ENCODE assay signal across 8 cellular contexts in the genomic region with DNA sequence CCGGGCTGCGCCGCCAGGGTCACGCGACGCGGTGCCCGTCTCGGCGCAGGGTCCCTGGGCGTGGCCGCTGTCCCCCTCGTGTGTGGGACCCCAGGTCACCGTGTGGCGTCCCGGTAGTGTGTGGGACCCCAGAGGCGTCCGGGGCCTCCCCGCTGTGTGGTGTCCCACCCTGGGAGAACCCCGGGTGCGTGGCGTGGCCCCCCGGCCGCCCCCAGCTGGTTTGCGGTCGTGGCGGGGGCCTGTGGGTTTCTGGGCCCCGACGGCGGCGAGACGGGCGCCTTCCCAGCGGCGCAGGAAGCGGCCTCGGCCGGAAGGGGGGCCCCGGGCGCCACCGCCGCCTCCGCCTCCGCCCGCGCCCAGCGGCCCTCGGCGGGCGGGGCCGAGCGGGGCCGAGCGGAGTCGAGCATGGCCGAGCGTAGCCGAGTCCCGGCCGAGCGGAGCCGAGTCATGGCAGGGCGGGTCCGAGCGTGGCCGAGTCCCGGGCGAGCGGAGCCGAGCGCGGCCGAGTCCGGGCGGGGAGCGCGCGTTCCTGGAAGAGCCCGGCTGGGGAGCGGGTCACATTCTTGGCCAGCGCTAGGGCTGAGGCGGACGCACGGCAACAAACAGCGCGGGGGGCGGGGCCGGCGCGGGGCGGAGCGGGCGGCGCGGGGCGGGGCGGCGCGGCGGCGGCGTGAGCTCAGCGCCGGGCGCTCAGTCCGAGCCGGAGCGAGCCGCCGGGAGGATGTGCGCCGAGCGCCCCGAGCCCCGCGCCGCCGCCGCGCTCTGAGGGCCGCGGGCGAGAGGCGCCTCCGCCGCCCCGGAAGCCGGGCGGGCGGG. TPM values are rescaled to one million over a fixed set of nuclear protein-coding genes. Genes with fewer than 3 reads are reported as not detected.
DNase-seq lines count a peak whose midpoint lies in the region; ATAC-seq and TF ChIP-seq lines count a peak whose summit lies in the region.

No MANE protein-coding gene starts in this region.

- intact Hi-C loops in activated T-helper 2 cell treated with anti-CD3 and anti-CD28 coated beads, Interferon-gamma antibody, Interleukin-2, Interleukin-4, amounts not matched to agents 10 μg/mL and 5 μg/mL and 100 μg/mL, durations not matched to agents 14 hours and 24 hours and 36 hours (cut with micrococcal nuclease) = loop anchor here (1.0 kb wide), 1 partner anchor 22 kb away; no protein-coding TSS in a partner anchor
- intact Hi-C loops in natural killer cell (cut with micrococcal nuclease) = no loop called here

- H3K4me3 Mint-ChIP-seq in activated T-helper 2 cell treated with anti-CD3 and anti-CD28 coated beads, Interferon-gamma antibody, Interleukin-2, Interleukin-4, amounts not matched to agents 10 μg/mL and 5 μg/mL and 100 μg/mL, durations not matched to agents 14 hours and 24 hours and 36 hours (ENCODE audit: low read depth) = peak overlapping the region; percentile 58
- H3K4me3 Mint-ChIP-seq in natural killer cell = peak overlapping the region; percentile 77
- H3K4me3 Mint-ChIP-seq in stimulated activated naive B cell treated with anti-CD40 and anti-IgM and Interleukin-4, amounts not matched to agents 10 μg/mL and 1 μg/mL and 100 μg/mL, for 72 hours = peak overlapping the region; percentile 75 to 77

- peak; percentile 75 to 90 (median 83) for ATAC-seq in natural killer cell
- peak; percentile 91 to 92 for ATAC-seq in stimulated activated naive B cell treated with anti-CD40 and anti-IgM and Interleukin-4, amounts not matched to agents 10 μg/mL and 1 μg/mL and 100 μg/mL, for 72 hours (replicated peaks)

- DNase-seq in EL (peak; percentile 97), GOT3 (lab: John Stamatoyannopoulos, UW) (peak; percentile 93), LHCN-M2 (ENCODE audit: low read depth) (peak; percentile 95), RPMI8226 (peak; percentile 98), fibroblast of mammary gland (ENCODE audit: low read depth) (peak; percentile 94), natural killer cell (peak; percentile 92)
- DNase-seq in activated T-helper 2 cell treated with anti-CD3 and anti-CD28 coated beads, Interferon-gamma antibody, Interleukin-2, Interleukin-4, amounts not matched to agents 10 μg/mL and 5 μg/mL and 100 μg/mL, durations not matched to agents 14 hours and 24 hours and 36 hours (ENCODE audit: low spot score) = peak; percentile 96
- peak; percentile 96 for DNase-seq in stimulated activated naive B cell treated with anti-CD40 and anti-IgM and Interleukin-4, amounts not matched to agents 10 μg/mL and 1 μg/mL and 100 μg/mL, for 72 hours

- H3K9me3 Mint-ChIP-seq in activated T-helper 2 cell treated with anti-CD3 and anti-CD28 coated beads, Interferon-gamma antibody, Interleukin-2, Interleukin-4, amounts not matched to agents 10 μg/mL and 5 μg/mL and 100 μg/mL, durations not matched to agents 14 hours and 24 hours and 36 hours = no peaks in the 10 kb centered on the region
- no peaks in the 10 kb centered on the region for H3K9me3 Mint-ChIP-seq in natural killer cell
- no peaks in the 10 kb centered on the region for H3K9me3 Mint-ChIP-seq in stimulated activated naive B cell treated with anti-CD40 and anti-IgM and Interleukin-4, amounts not matched to agents 10 μg/mL and 1 μg/mL and 100 μg/mL, for 72 hours

- no peak overlapping the region for H3K27ac Mint-ChIP-seq in activated T-helper 2 cell treated with anti-CD3 and anti-CD28 coated beads, Interferon-gamma antibody, Interleukin-2, Interleukin-4, amounts not matched to agents 10 μg/mL and 5 μg/mL and 100 μg/mL, durations not matched to agents 14 hours and 24 hours and 36 hours
- H3K27ac Mint-ChIP-seq in natural killer cell = peak overlapping the region in 1 of 2 donors; percentile 75
- peak overlapping the region; percentile 76 for H3K27ac Mint-ChIP-seq in stimulated activated naive B cell treated with anti-CD40 and anti-IgM and Interleukin-4, amounts not matched to agents 10 μg/mL and 1 μg/mL and 100 μg/mL, for 72 hours

- TF ChIP-seq CTCF in fibroblast of mammary gland (conservative IDR thresholded peaks at IDR 0.05; ENCODE audit: control insufficient read depth, insufficient read depth, low read depth, low read length) = no peak
- TF ChIP-seq CTCF in natural killer cell (IDR thresholded peaks at IDR 0.05) = no peak

- peak overlapping the region; percentile 62 for H3K4me3 ChIP-seq in fibroblast of mammary gland (ENCODE audit: control insufficient read depth, low read depth, low read length)

- H3K36me3 Mint-ChIP-seq in activated T-helper 2 cell treated with anti-CD3 and anti-CD28 coated beads, Interferon-gamma antibody, Interleukin-2, Interleukin-4, amounts not matched to agents 10 μg/mL and 5 μg/mL and 100 μg/mL, durations not matched to agents 14 hours and 24 hours and 36 hours (ENCODE audit: low read depth) = peaks cover 28% of the 10 kb centered on the region
- no peaks in the 10 kb centered on the region for H3K36me3 Mint-ChIP-seq in natural killer cell
- peaks cover 4 to 25% of the 10 kb centered on the region in 2 donors for H3K36me3 Mint-ChIP-seq in stimulated activated naive B cell treated with anti-CD40 and anti-IgM and Interleukin-4, amounts not matched to agents 10 μg/mL and 1 μg/mL and 100 μg/mL, for 72 hours

- peaks cover 2% of the 10 kb centered on the region for H3K27me3 Mint-ChIP-seq in activated T-helper 2 cell treated with anti-CD3 and anti-CD28 coated beads, Interferon-gamma antibody, Interleukin-2, Interleukin-4, amounts not matched to agents 10 μg/mL and 5 μg/mL and 100 μg/mL, durations not matched to agents 14 hours and 24 hours and 36 hours (ENCODE audit: low read depth)
- H3K27me3 Mint-ChIP-seq in natural killer cell (ENCODE audit: low read depth in 2 of 2) = peaks cover 0 to 2% of the 10 kb centered on the region in 2 donors
- no peaks in the 10 kb centered on the region for H3K27me3 Mint-ChIP-seq in stimulated activated naive B cell treated with anti-CD40 and anti-IgM and Interleukin-4, amounts not matched to agents 10 μg/mL and 1 μg/mL and 100 μg/mL, for 72 hours

- peaks cover 17% of the 10 kb centered on the region for H3K4me1 Mint-ChIP-seq in activated T-helper 2 cell treated with anti-CD3 and anti-CD28 coated beads, Interferon-gamma antibody, Interleukin-2, Interleukin-4, amounts not matched to agents 10 μg/mL and 5 μg/mL and 100 μg/mL, durations not matched to agents 14 hours and 24 hours and 36 hours (ENCODE audit: low read depth)
- peaks cover 22 to 45% of the 10 kb centered on the region in 2 donors for H3K4me1 Mint-ChIP-seq in natural killer cell
- peaks cover 34 to 48% of the 10 kb centered on the region in 2 donors for H3K4me1 Mint-ChIP-seq in stimulated activated naive B cell treated with anti-CD40 and anti-IgM and Interleukin-4, amounts not matched to agents 10 μg/mL and 1 μg/mL and 100 μg/mL, for 72 hours

RNA-seq across cellular contexts. Expression of gene SKI, which starts 0.6 kb away (rescaled TPM):
- total RNA-seq in LHCN-M2 (2014; rRNA removed) = 13.9 and 16.5 TPM in 2 replicates
- polyA plus RNA-seq in LHCN-M2 (2012) = 19.7 TPM
- total RNA-seq in activated T-helper 2 cell treated with anti-CD3 and anti-CD28 coated beads, Interferon-gamma antibody, Interleukin-2, Interleukin-4, amounts not matched to agents 10 μg/mL and 5 μg/mL and 100 μg/mL, durations not matched to agents 14 hours and 24 hours and 36 hours = 37.0 and 41.1 TPM in 2 replicates
- total RNA-seq in natural killer cell = 100 to 1,000 TPM in 2 of 3 donors, 10 to 100 TPM in 1; 96.9 to 145 (median 140) TPM

RNA-seq across cellular contexts. Expression of gene FAAP20, which starts 33.0 kb away (rescaled TPM):
- total RNA-seq in LHCN-M2 (2014; rRNA removed) (40.9 and 47.5 TPM in 2 replicates), natural killer cell (10 to 100 TPM; 40.3 to 53.0 (median 43.3) TPM)
- 70.8 TPM for polyA plus RNA-seq in LHCN-M2 (2012)
- total RNA-seq in activated T-helper 2 cell treated with anti-CD3 and anti-CD28 coated beads, Interferon-gamma antibody, Interleukin-2, Interleukin-4, amounts not matched to agents 10 μg/mL and 5 μg/mL and 100 μg/mL, durations not matched to agents 14 hours and 24 hours and 36 hours = 61.5 and 63.8 TPM in 2 replicates

Comparison
In these comparisons a context has a peak if more than half of its experiments do, and no peak if none do; other contexts are left out.
1. Peak in every context shown above with its lines: DNase-seq, ATAC-seq and H3K4me3 ChIP-seq.